7 cellular contexts compared by ENCODE assay signal in the genomic region with DNA sequence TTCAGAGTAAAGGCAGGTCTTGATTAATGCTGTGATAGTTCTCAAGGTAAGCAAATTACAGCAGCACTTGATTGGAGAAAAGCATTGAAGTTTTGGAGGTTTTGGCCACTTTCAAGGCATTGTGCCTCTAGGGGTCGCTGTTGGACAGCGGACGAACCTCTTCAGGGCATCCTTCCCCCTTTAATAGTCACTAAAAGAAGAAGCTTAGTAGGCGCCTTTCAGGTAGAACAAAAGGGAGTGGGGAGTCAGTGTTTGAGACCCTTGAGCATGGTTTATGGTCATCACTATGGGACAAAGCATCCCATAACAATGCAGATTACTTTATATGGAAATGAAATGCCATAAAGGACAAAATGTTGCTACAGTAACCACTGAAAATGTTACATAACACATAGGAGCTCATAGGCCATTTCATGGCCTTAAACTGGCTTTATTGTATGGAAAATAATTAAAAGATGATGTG.
DNase-seq lines count a peak whose midpoint lies in the region; ATAC-seq, FAIRE-seq and TF ChIP-seq lines count a peak whose summit lies in the region.

No MANE protein-coding gene starts in this region.

- H3K9me3 Mint-ChIP-seq in WTC11 = no peaks in the 10 kb centered on the region

- no peaks in the 10 kb centered on the region for H3K27me3 ChIP-seq in keratinocyte (ENCODE audit: control insufficient read depth, extremely low read depth, insufficient read depth, low read length)

- no peaks in the 10 kb centered on the region for H3K9me3 ChIP-seq in keratinocyte (ENCODE audit: control insufficient read depth, low read depth, low read length)

- H3K4me2 ChIP-seq in keratinocyte (ENCODE audit: control insufficient read depth, extremely low read depth, insufficient read depth, low read depth, low read length) = peak overlapping the region; percentile 87

- CTCF ChIA-PET in WTC11 (lab: Charles Lee) = interaction anchor here (0.5 to 2.5 kb wide), 46 partner anchors 12 to 1335 kb away, joined by 3 to 50 read pairs (median 4); partner anchors contain the start of gene BTG1

- H3K27ac ChIP-seq in keratinocyte (ENCODE audit: control insufficient read depth, insufficient read depth, low read length) = peak overlapping the region; percentile 28

- ATAC-seq in GM18517 (IDR thresholded peaks at IDR 0.05; ENCODE audit: unreplicated experiment) (peak; percentile 80), HG03097 (IDR thresholded peaks at IDR 0.05; ENCODE audit: low FRiP score, unreplicated experiment) (peak; percentile 65), WTC11 (peak; percentile 74)

- DNase-seq in NCI-H2227 (lab: John Stamatoyannopoulos, UW; ENCODE audit: unreplicated experiment) (peak; percentile 93), WTC11 (ENCODE audit: low spot score) (peak; percentile 91), keratinocyte (ENCODE audit: low read depth, low spot score) (no peak)
- DNase-seq in central memory CD4-positive, alpha-beta T cell = peak; percentile 73
- DNase-seq in stimulated activated CD4-positive, alpha-beta T cell treated with anti-CD3 and anti-CD28 coated beads, Interleukin-12 subunit alpha, Interleukin-12 subunit beta, amount 100 ng/mL, for 48 hours (ENCODE audit: low read depth in 2 of 3, low spot score in 1 of 3) = peak; percentile 56 to 87 (median 71)

- H3K36me3 ChIP-seq in keratinocyte (ENCODE audit: control insufficient read depth in 2 of 2, extremely low read depth in 1 of 2, insufficient read depth in 2 of 2, low read length in 2 of 2) = no peaks in the 10 kb centered on the region

- H3K36me3 Mint-ChIP-seq in WTC11 = no peaks in the 10 kb centered on the region

- peak overlapping the region; percentile 36 to 58 (median 55) for H3K4me3 ChIP-seq in keratinocyte (ENCODE audit: control insufficient read depth in 2 of 3, extremely low read depth in 1 of 3, insufficient read depth in 2 of 3, low read depth in 1 of 3, low read length in 3 of 3)

- H3K4me3 Mint-ChIP-seq in WTC11 = peak overlapping the region; percentile 83

- H3K79me2 ChIP-seq in keratinocyte (ENCODE audit: control insufficient read depth, insufficient read depth, low read length) = no peaks in the 10 kb centered on the region

- peak; percentile 97 for FAIRE-seq in keratinocyte (lab: Jason Lieb, UNC)

- no peaks in the 10 kb centered on the region for H3K9me1 ChIP-seq in keratinocyte (ENCODE audit: control insufficient read depth, extremely low read depth, insufficient read depth, low read length)

- no peaks in the 10 kb centered on the region for H4K20me1 ChIP-seq in keratinocyte (ENCODE audit: control insufficient read depth, extremely low read depth, insufficient read depth, low read length)

- no peaks in the 10 kb centered on the region for H3K27me3 Mint-ChIP-seq in WTC11 (ENCODE audit: low read depth)

- peak; percentile 85 for TF ChIP-seq CTCF in WTC11 (IDR thresholded peaks at IDR 0.05)
- peak; percentile 76 to 93 (median 83) for TF ChIP-seq CTCF in keratinocyte (optimal IDR thresholded peaks at IDR 0.05 in 1 of 3, IDR thresholded peaks at IDR 0.05 in 1 of 3, conservative IDR thresholded peaks at IDR 0.05 in 1 of 3; ENCODE audit: extremely low read depth in 1 of 3, insufficient read depth in 2 of 3, low read length in 3 of 3)

- H3K4me1 ChIP-seq in keratinocyte (ENCODE audit: control insufficient read depth, extremely low read depth, insufficient read depth, low read length) = peaks cover 7% of the 10 kb centered on the region

- H3K9ac ChIP-seq in keratinocyte (ENCODE audit: control insufficient read depth, extremely low read depth, insufficient read depth, low read length) = peak overlapping the region; percentile 59

- peak overlapping the region; percentile 100 for H3K27ac Mint-ChIP-seq in WTC11

- peaks cover 39% of the 10 kb centered on the region for H3K4me1 Mint-ChIP-seq in WTC11

- H2AFZ ChIP-seq in keratinocyte (ENCODE audit: control insufficient read depth, low read length) = peak overlapping the region; percentile 55

- POLR2A ChIA-PET in WTC11 (lab: Charles Lee) = interaction anchor here (1.9 kb wide), 1 partner anchor 763 kb away, joined by 29 read pairs; the partner anchor contains the start of gene BTG1

- dilution Hi-C loops in keratinocyte (cut with MboI; ENCODE audit: extremely low pct_ligation_motif_present, low sequenced_read_pairs) = no loop called here

TF ChIP-seq in WTC11, 78 proteins besides CTCF, POLR2A, EP300 and RAD21:
- TF ChIP-seq ZNF512 (CRISPR knock-in tag; IDR thresholded peaks at IDR 0.05; ENCODE audit: borderline replicate concordance) = no peak
- no peak for TF ChIP-seq SMAD4 (CRISPR knock-in tag; IDR thresholded peaks at IDR 0.05)
- TF ChIP-seq E2F1 (CRISPR knock-in tag; IDR thresholded peaks at IDR 0.05) = no peak
- TF ChIP-seq PREB (CRISPR knock-in tag; IDR thresholded peaks at IDR 0.05; ENCODE audit: borderline replicate concordance) = no peak
- TF ChIP-seq SP1 (CRISPR knock-in tag; conservative IDR thresholded peaks at IDR 0.05) = no peak
- no peak for TF ChIP-seq JUN (CRISPR knock-in tag; IDR thresholded peaks at IDR 0.05)
- TF ChIP-seq JAZF1 (CRISPR knock-in tag; IDR thresholded peaks at IDR 0.05) = no peak
- TF ChIP-seq, protein P1, sequence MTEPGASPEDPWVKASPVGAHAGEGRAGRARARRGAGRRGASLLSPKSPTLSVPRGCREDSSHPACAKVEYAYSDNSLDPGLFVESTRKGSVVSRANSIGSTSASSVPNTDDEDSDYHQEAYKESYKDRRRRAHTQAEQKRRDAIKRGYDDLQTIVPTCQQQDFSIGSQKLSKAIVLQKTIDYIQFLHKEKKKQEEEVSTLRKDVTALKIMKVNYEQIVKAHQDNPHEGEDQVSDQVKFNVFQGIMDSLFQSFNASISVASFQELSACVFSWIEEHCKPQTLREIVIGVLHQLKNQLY (CRISPR knock-in tag; IDR thresholded peaks at IDR 0.05) = no peak
- TF ChIP-seq RELA (CRISPR knock-in tag; IDR thresholded peaks at IDR 0.05; ENCODE audit: borderline replicate concordance) = no peak
- TF ChIP-seq, protein P2, sequence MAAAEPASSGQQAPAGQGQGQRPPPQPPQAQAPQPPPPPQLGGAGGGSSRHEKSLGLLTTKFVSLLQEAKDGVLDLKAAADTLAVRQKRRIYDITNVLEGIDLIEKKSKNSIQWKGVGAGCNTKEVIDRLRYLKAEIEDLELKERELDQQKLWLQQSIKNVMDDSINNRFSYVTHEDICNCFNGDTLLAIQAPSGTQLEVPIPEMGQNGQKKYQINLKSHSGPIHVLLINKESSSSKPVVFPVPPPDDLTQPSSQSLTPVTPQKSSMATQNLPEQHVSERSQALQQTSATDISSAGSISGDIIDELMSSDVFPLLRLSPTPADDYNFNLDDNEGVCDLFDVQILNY (CRISPR knock-in tag; IDR thresholded peaks at IDR 0.05) = no peak
- TF ChIP-seq, protein P3, sequence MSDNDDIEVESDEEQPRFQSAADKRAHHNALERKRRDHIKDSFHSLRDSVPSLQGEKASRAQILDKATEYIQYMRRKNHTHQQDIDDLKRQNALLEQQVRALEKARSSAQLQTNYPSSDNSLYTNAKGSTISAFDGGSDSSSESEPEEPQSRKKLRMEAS (CRISPR knock-in tag; IDR thresholded peaks at IDR 0.05) = no peak
- TF ChIP-seq CBFB (CRISPR knock-in tag; IDR thresholded peaks at IDR 0.05; ENCODE audit: low read depth) = no peak
